8 cellular contexts compared by ENCODE assay signal in the genomic region with DNA sequence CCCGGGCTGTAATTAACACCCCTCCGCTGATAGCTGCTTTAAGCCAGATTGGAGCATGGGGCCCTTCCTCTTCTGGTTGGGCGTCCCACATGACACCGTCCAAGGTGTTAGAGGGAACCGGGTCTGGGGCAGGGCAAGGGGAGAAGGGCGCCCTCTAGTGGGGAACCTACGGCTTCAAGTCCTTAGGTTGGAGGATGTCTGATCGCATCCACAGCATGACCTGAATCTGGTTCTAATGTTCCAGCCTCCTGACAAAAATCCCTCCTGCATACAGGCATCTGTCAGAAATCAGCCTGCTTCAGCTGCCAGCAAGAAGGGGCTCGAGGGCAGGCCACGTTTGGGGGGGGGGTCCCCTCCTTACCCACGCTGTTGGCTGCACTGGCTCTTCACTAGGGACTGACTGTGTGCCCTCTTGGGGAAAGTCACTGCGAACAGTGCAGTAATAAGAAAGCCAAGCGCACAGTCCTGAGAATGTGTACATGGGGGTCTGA.
A peak's percentile ranks its signal among the peaks of the same experiment; 100 is the strongest.
DNase-seq lines count a peak whose midpoint lies in the region; ATAC-seq and TF ChIP-seq lines count a peak whose summit lies in the region.

No MANE protein-coding gene starts in this region.

- peaks cover 8% of the 10 kb centered on the region for H3K27me3 Mint-ChIP-seq in glutamatergic neuron (ENCODE audit: unreplicated experiment)

- H3K36me3 Mint-ChIP-seq in glutamatergic neuron (ENCODE audit: unreplicated experiment), result no peaks in the 10 kb centered on the region

- DNase-seq in AG08395 (ENCODE audit: low spot score) (peak; percentile 32), NCI-H446 (lab: John Stamatoyannopoulos, UW) (peak; percentile 55 to 82), activated T-cell treated with anti-CD3 and anti-CD28 coated beads for 4 hours (peak; percentile 9), glutamatergic neuron (peak; percentile 72), pulmonary artery endothelial cell (ENCODE audit: low read depth, low spot score) (peak; percentile 15)

- H3K27ac Mint-ChIP-seq in glutamatergic neuron (ENCODE audit: unreplicated experiment), result no peak overlapping the region

- ATAC-seq in GM18498 (IDR thresholded peaks at IDR 0.05; ENCODE audit: unreplicated experiment), result peak; percentile 33
- no peak for ATAC-seq in GM21360 (IDR thresholded peaks at IDR 0.05; ENCODE audit: unreplicated experiment)
- ATAC-seq in GM18907 (IDR thresholded peaks at IDR 0.05; ENCODE audit: unreplicated experiment), result no peak

- peak; percentile 81 for TF ChIP-seq CTCF in glutamatergic neuron (IDR thresholded peaks at IDR 0.05; ENCODE audit: partially characterized antibody, unreplicated experiment)

- no peaks in the 10 kb centered on the region for H3K9me3 Mint-ChIP-seq in glutamatergic neuron (ENCODE audit: unreplicated experiment)

- H3K4me1 Mint-ChIP-seq in glutamatergic neuron (ENCODE audit: low read depth, unreplicated experiment), result peaks cover 22% of the 10 kb centered on the region

- no peak overlapping the region for H3K4me3 Mint-ChIP-seq in glutamatergic neuron (ENCODE audit: unreplicated experiment)

Comparison
In these comparisons a context has a peak if more than half of its experiments do, and no peak if none do; other contexts are left out.
1. DNase-seq: peak in every context shown above with its lines; median percentile 72 in glutamatergic neuron; 68 in NCI-H446; 32 in AG08395; 15 in pulmonary artery endothelial cell; 9 in activated T-cell treated with anti-CD3 and anti-CD28 coated beads for 4 hours.